In genomic region chr12:42585846-42586226, GRCh38 we compare ENCODE assay signal across 1 cellular context.
TF ChIP-seq lines count a peak whose summit lies in the region.

No MANE protein-coding gene starts in this region.

TF ChIP-seq in HepG2, 621 proteins besides CTCF, POLR2A, EP300 and RAD21:
- TF ChIP-seq U2AF2 (IDR thresholded peaks at IDR 0.05; ENCODE audit: low read depth, low read length), result no peak
- TF ChIP-seq CEBPB (IDR thresholded peaks at IDR 0.05; ENCODE audit: borderline replicate concordance, low read depth, low read length), result peak; percentile 67; the same call in 1 of the 2 replicates
